In the genomic region with DNA sequence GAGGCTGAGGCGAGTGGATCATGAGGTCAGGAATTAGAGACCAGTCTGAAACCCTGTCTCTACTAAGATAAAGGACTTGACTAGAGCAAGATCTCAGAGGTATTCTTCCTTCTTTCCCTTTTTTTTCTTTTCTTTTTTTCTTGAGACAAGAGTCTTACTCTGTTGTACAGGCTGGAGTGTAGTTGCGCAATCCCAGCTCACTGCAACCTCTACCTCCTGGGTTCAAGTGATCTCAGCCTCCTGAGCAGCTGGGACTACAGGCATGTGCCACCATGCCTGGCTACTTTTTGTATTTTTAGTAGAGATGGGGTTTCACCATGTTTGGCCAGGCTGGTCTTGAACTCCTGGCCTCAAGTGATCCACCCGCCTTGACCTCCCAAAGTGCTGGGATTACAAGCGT, we compare ENCODE assay signal across 17 cellular contexts. TPM values are rescaled to one million over a fixed set of nuclear protein-coding genes. Genes with fewer than 3 reads are reported as not detected.
"Had no signal": no experiment of that assay in that cellular context is flagged by ENCODE, and none has a peak within 500 bp of the region (broad histone marks: within the 10 kb centered on the region; RNA-seq: fewer than 3 reads in every experiment).

No MANE protein-coding gene starts in this region.

RNA-seq across cellular contexts. Expression of gene A2ML1, which starts 37.0 kb away (rescaled TPM):
- total RNA-seq: activated B cell treated with CpG ODN at 0.5 μM for 24 hours; activated CD4-positive, alpha-beta memory T cell treated with anti-CD3 and anti-CD28 coated beads for 36 hours; activated CD4-positive, alpha-beta T cell treated with anti-CD3 and anti-CD28 coated beads, Interleukin-2, amount 10 ng/mL, durations not matched to agents 24 days and 14 days; activated CD8-positive, alpha-beta memory T cell treated with anti-CD3 and anti-CD28 coated beads for 36 hours; activated CD8-positive, alpha-beta T cell treated with anti-CD3 and anti-CD28 coated beads for 36 hours; activated naive CD4-positive, alpha-beta T cell treated with anti-CD3 and anti-CD28 coated beads for 36 hours; activated naive CD4-positive, alpha-beta T cell treated with anti-CD3 and anti-CD28 coated beads, Interleukin-2, amount 50 U/mL, for 72 hours; activated naive CD8-positive, alpha-beta T cell treated with anti-CD3 and anti-CD28 coated beads for 36 hours; activated T-cell treated with anti-CD3 and anti-CD28 coated beads, Interleukin-2, amount 50 U/mL, for 4 hours; activated T-cell treated with anti-CD3 and anti-CD28 coated beads, Interleukin-2, amount 50 U/mL, for 72 hours; activated T-helper 1 cell treated with anti-CD3 and anti-CD28 coated beads, Interleukin-12 subunit alpha, Interleukin-12 subunit beta, Interleukin-2, Interleukin-4 antibody, amounts not matched to agents 30 ng/mL and 10 ng/mL and 1 ng/mL, durations not matched to agents 14 hours and 24 hours and 36 hours; activated T-helper 17 cell treated with anti-CD3 and anti-CD28 coated beads, Interleukin-2, amount 50 U/mL, for 72 hours; ascending aorta; cardiac septum; T-helper 1 cell treated with Interleukin-12 subunit alpha and Interleukin-12 subunit beta and Interleukin-4 antibody, amounts not matched to agents 30 ng/mL and 1 ng/mL, for 36 hours; T-helper 17 cell; T-helper 2 cell treated with Interferon-gamma antibody and Interleukin-4, amounts not matched to agents 100 ng/mL and 5 ng/mL, for 36 hours had no signal
